23 cellular contexts compared by ENCODE assay signal in the genomic region with DNA sequence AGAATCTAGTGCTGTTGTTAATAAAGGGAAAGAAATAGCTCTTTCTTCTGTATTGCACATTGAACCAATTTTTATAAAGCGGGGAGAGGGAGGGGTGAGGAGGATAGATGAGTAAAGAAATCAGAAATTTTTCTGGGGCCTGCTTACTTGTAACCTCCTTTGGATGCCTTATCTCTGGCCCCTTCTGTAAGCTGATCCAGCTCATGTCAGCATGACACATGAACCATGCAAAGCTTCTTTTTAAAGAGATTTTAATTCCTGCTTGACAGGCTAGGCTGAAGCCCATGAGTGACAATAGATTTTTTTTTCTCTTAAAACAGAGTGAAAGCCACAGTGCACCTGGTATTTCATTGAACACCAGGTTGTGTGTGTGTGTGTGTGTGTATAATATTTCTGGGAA.
DNase-seq lines count a peak whose midpoint lies in the region; ATAC-seq, FAIRE-seq and TF ChIP-seq lines count a peak whose summit lies in the region.
"Had no signal": no experiment of that assay in that cellular context is flagged by ENCODE, and none has a peak within 500 bp of the region (broad histone marks: within the 10 kb centered on the region; RNA-seq: fewer than 3 reads in every experiment).

No MANE protein-coding gene starts in this region.

- intact Hi-C loops in K562 (cut with micrococcal nuclease), result no loop called here

- TF ChIP-seq POLR2A in K562 (conservative IDR thresholded peaks at IDR 0.05) (no peak), upper lobe of left lung (IDR thresholded peaks at IDR 0.05) (no peak)

- CTCF ChIA-PET in K562 (lab: Yijun Ruan, JAX; ENCODE audit: low intra/inter-chr PET ratio), result no interaction called here

- TF ChIP-seq CTCF in K562 (IDR thresholded peaks at IDR 0.05 in 2 of 3, conservative IDR thresholded peaks at IDR 0.05 in 1 of 3; ENCODE audit: insufficient read depth in 2 of 3, low read depth in 1 of 3, low read length in 3 of 3) (no peak), progenitor cell of endocrine pancreas (IDR thresholded peaks at IDR 0.05; ENCODE audit: unreplicated experiment) (no peak), upper lobe of left lung (IDR thresholded peaks at IDR 0.05) (no peak)

- H3K36me3 Mint-ChIP-seq in progenitor cell of endocrine pancreas (ENCODE audit: insufficient read depth), result peaks cover 21% of the 10 kb centered on the region
- H3K36me3 Mint-ChIP-seq: CD4-positive, alpha-beta memory T cell; naive B cell had no signal

- no peaks in the 10 kb centered on the region for H3K27me3 ChIP-seq in K562 (ENCODE audit: control insufficient read depth in 2 of 2, insufficient read depth in 2 of 2, low read length in 2 of 2)
- no peaks in the 10 kb centered on the region for H3K27me3 ChIP-seq in upper lobe of left lung
- H3K27me3 ChIP-seq: colonic mucosa, foreskin keratinocyte had no signal

- H3K27ac ChIP-seq in K562 (ENCODE audit: extremely low read depth, low read depth, low read length), result no peak overlapping the region
- no peak overlapping the region for H3K27ac ChIP-seq in upper lobe of left lung
- H3K27ac ChIP-seq: colonic mucosa, foreskin keratinocyte, HL-60, psoas muscle had no signal

- no peaks in the 10 kb centered on the region for H3K27me3 Mint-ChIP-seq in progenitor cell of endocrine pancreas
- H3K27me3 Mint-ChIP-seq: naive B cell had no signal

- H3K9me1 ChIP-seq in K562 (ENCODE audit: control insufficient read depth, insufficient read depth, low read length), result no peaks in the 10 kb centered on the region

- H3K36me3 ChIP-seq in K562 (ENCODE audit: control insufficient read depth, insufficient read depth, low read length) (no peaks in the 10 kb centered on the region), upper lobe of left lung (no peaks in the 10 kb centered on the region)
- H3K36me3 ChIP-seq: colonic mucosa had no signal

- POLR2A ChIA-PET in K562 (lab: Yijun Ruan, JAX), result interaction anchor here (1.0 to 1.4 kb wide), 5 partner anchors 8 to 55 kb away, joined by 3 to 7 read pairs (median 4); no protein-coding TSS in a partner anchor

- in situ Hi-C loops in K562 (cut with MboI), result no loop called here

- peak; percentile 95 for ATAC-seq in K562
- no peak for ATAC-seq in upper lobe of left lung (ENCODE audit: low FRiP score in 2 of 2)
- no peak for ATAC-seq in GM19324 (IDR thresholded peaks at IDR 0.05; ENCODE audit: low FRiP score, unreplicated experiment)
- ATAC-seq: foreskin keratinocyte, GM12878, psoas muscle had no signal

- H3K4me1 Mint-ChIP-seq in progenitor cell of endocrine pancreas (ENCODE audit: low read depth), result peaks cover 43% of the 10 kb centered on the region
- H3K4me1 Mint-ChIP-seq: CD4-positive, alpha-beta memory T cell; naive B cell had no signal

- no TSS peak for BruUV-seq in K562 (replicated peaks; lab: Mats Ljungman, UMichigan)

- no peak overlapping the region for H3K9ac ChIP-seq in K562 (ENCODE audit: insufficient read depth in 1 of 2, low read depth in 2 of 2, low read length in 2 of 2)

- peak; percentile 78 for FAIRE-seq in K562 (lab: Jason Lieb, UNC)
- FAIRE-seq: endothelial cell of umbilical vein, GM12878 had no signal

- H3K79me2 ChIP-seq in K562 (ENCODE audit: control insufficient read depth, insufficient read depth, low read length), result no peaks in the 10 kb centered on the region

- no peaks in the 10 kb centered on the region for H3K9me3 ChIP-seq in K562 (replicated peaks; ENCODE audit: control insufficient read depth, insufficient read depth, low read depth, low read length)
- no peaks in the 10 kb centered on the region for H3K9me3 ChIP-seq in upper lobe of left lung
- H3K9me3 ChIP-seq: colonic mucosa, psoas muscle had no signal

- H3K9me3 Mint-ChIP-seq in progenitor cell of endocrine pancreas (ENCODE audit: low read depth), result peaks cover 18% of the 10 kb centered on the region

- H3K4me3 Mint-ChIP-seq in progenitor cell of endocrine pancreas (ENCODE audit: low read depth), result no peak overlapping the region
- H3K4me3 Mint-ChIP-seq: CD4-positive, alpha-beta memory T cell; naive B cell had no signal

- TF ChIP-seq EP300 in K562 (IDR thresholded peaks at IDR 0.05; ENCODE audit: low read length) (peak; percentile 76; the same call in 1 of the 2 replicates), upper lobe of left lung (IDR thresholded peaks at IDR 0.05) (no peak)

- no peak; a peak in 1 of 4 replicates for TF ChIP-seq RAD21 in K562 (CRISPR knock-in tag; conservative IDR thresholded peaks at IDR 0.05 in 1 of 2, IDR thresholded peaks at IDR 0.05 in 1 of 2)

- no peaks in the 10 kb centered on the region for H4K20me1 ChIP-seq in K562 (replicated peaks; ENCODE audit: control insufficient read depth, insufficient read depth, low read length)

- no peak overlapping the region for H3K4me2 ChIP-seq in K562 (ENCODE audit: insufficient read depth, low read length)

- 0% methylated on average over 1 of the region's 1 CpG for WGBS in K562 (ENCODE audit: insufficient coverage, low coverage, missing lambda C conversion rate)
- WGBS in upper lobe of left lung, 2 donors, result 89 to 92% methylated on average over 1 of the region's 1 CpG

- H3K4me3 ChIP-seq in K562 (no peak overlapping the region), upper lobe of left lung (no peak overlapping the region)
- H3K4me3 ChIP-seq: colonic mucosa, GM12878, psoas muscle had no signal

- no peak overlapping the region for H2AFZ ChIP-seq in K562 (ENCODE audit: low read depth, low read length)

- peak overlapping the region; percentile 76 for H3K27ac Mint-ChIP-seq in progenitor cell of endocrine pancreas
- H3K27ac Mint-ChIP-seq: CD4-positive, alpha-beta memory T cell; naive B cell had no signal

- peaks cover 0 to 9% of the 10 kb centered on the region in 2 experiments; a peak in 3 of 5 replicates for H3K4me1 ChIP-seq in K562 (replicated peaks in 1 of 2; ENCODE audit: control insufficient read depth in 2 of 2, insufficient read depth in 2 of 2, low read length in 2 of 2)
- H3K4me1 ChIP-seq in upper lobe of left lung, result peaks cover 0 to 4% (median 0%) of the 10 kb centered on the region in 4 donors
- H3K4me1 ChIP-seq: colonic mucosa, foreskin keratinocyte, psoas muscle had no signal

- DNase-seq in NCI-H2107 treated with DMSO at 0.1 percent for 48 hours (lab: John Stamatoyannopoulos, UW; ENCODE audit: unreplicated experiment) (peak; percentile 64), NCI-H2107 (lab: John Stamatoyannopoulos, UW) (no peak), NCI-H526 (lab: John Stamatoyannopoulos, UW) (peak; percentile 27 to 59), K562 (ENCODE audit: extremely low read depth in 1 of 4, low spot score in 3 of 4) (peak; percentile 35 to 83 (median 56)), progenitor cell of endocrine pancreas (ENCODE audit: low spot score, unreplicated experiment) (no peak), upper lobe of left lung (no peak), foreskin melanocyte (no peak)
- DNase-seq: ACHN; activated gamma-delta T cell treated with Interleukin-2 at 50 U/mL for 16 hours; aorta; CD4-positive, alpha-beta memory T cell; colonic mucosa; foreskin keratinocyte; Karpas-422; naive B cell; NCI-H1436; NCI-H69; psoas muscle; RPMI8226 had no signal

TF ChIP-seq in K562, 482 proteins besides CTCF, POLR2A, EP300 and RAD21 (continues in another document):
- TF ChIP-seq ZNF316 (IDR thresholded peaks at IDR 0.05) (peak; percentile 32; the same call in 1 of the 2 replicates), ETV1 (tag; conservative IDR thresholded peaks at IDR 0.05; ENCODE audit: low read depth) (no peak), E2F5 (CRISPR knock-in tag; IDR thresholded peaks at IDR 0.05) (no peak), SMARCC2 (IDR thresholded peaks at IDR 0.05; ENCODE audit: low read depth) (peak; percentile 53; the same call in 1 of the 2 replicates), ATF1 (CRISPR knock-in tag; IDR thresholded peaks at IDR 0.05) (no peak), ATF1 (tag; IDR thresholded peaks at IDR 0.05) (0 out of 2 replicates have a peak, but pooled peaks have one; percentile 28), NFIC (IDR thresholded peaks at IDR 0.05) (peak; percentile 13; the same call in 1 of the 2 replicates), SAFB (IDR thresholded peaks at IDR 0.05; ENCODE audit: borderline replicate concordance, low read depth, low read length) (no peak), ZNF175 (CRISPR knock-in tag; IDR thresholded peaks at IDR 0.05; ENCODE audit: low read depth) (no peak), STAT5A (IDR thresholded peaks at IDR 0.05; ENCODE audit: borderline replicate concordance, low read length) (peak; percentile 57), TAL1 (IDR thresholded peaks at IDR 0.05) (peak; percentile 70), ZNF12 (CRISPR knock-in tag; IDR thresholded peaks at IDR 0.05) (no peak), PHF21A (IDR thresholded peaks at IDR 0.05; ENCODE audit: borderline replicate concordance, low read depth) (no peak), C11orf30 (IDR thresholded peaks at IDR 0.05; ENCODE audit: low read depth) (peak; percentile 40; the same call in 1 of the 2 replicates)
- TF ChIP-seq, protein P1, sequence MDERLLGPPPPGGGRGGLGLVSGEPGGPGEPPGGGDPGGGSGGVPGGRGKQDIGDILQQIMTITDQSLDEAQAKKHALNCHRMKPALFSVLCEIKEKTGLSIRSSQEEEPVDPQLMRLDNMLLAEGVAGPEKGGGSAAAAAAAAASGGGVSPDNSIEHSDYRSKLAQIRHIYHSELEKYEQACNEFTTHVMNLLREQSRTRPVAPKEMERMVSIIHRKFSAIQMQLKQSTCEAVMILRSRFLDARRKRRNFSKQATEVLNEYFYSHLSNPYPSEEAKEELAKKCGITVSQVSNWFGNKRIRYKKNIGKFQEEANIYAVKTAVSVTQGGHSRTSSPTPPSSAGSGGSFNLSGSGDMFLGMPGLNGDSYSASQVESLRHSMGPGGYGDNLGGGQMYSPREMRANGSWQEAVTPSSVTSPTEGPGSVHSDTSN (CRISPR knock-in tag; IDR thresholded peaks at IDR 0.05; ENCODE audit: low read depth), result no peak
- TF ChIP-seq, protein P1 (tag; conservative IDR thresholded peaks at IDR 0.05; ENCODE audit: low read depth), result peak; percentile 85

Comparison
In these comparisons a context has a peak if more than half of its experiments do, and no peak if none do; other contexts are left out.
1. DNase-seq: peak in NCI-H2107 treated with DMSO at 0.1 percent for 48 hours (single experiment), NCI-H526 (2 of 2) and K562 (4 of 4); none in NCI-H2107 (single experiment), progenitor cell of endocrine pancreas (single experiment), upper lobe of left lung (0 of 2) and foreskin melanocyte (single experiment).